In genomic region chr1:36208978-36209708, GRCh38 we compare ENCODE assay signal across 1 cellular context.
TF ChIP-seq lines count a peak whose summit lies in the region.

No MANE protein-coding gene starts in this region.

TF ChIP-seq in GM23338, 12 proteins besides CTCF, POLR2A, EP300 and RAD21 (continued from another document):
- no peak for TF ChIP-seq REST (IDR thresholded peaks at IDR 0.05; ENCODE audit: unreplicated experiment)
- TF ChIP-seq ZNF462 (CRISPR knock-in tag; IDR thresholded peaks at IDR 0.05), result no peak
- no peak for TF ChIP-seq ZNF331 (CRISPR knock-in tag; IDR thresholded peaks at IDR 0.05; ENCODE audit: low read depth)
- no peak for TF ChIP-seq NANOG (IDR thresholded peaks at IDR 0.05; ENCODE audit: borderline replicate concordance)
- TF ChIP-seq CREB1 (CRISPR knock-in tag; IDR thresholded peaks at IDR 0.05; ENCODE audit: low read depth), result no peak
